In genomic region chr2:217066510-217067270, GRCh38 we compare ENCODE assay signal across 21 cellular contexts.
A peak's percentile ranks its signal among the peaks of the same experiment; 100 is the strongest.
DNase-seq lines count a peak whose midpoint lies in the region; ATAC-seq and TF ChIP-seq lines count a peak whose summit lies in the region.
"Had no signal": no experiment of that assay in that cellular context is flagged by ENCODE, and none has a peak within 500 bp of the region (broad histone marks: within the 10 kb centered on the region; RNA-seq: fewer than 3 reads in every experiment).

No MANE protein-coding gene starts in this region.

- H3K27ac ChIP-seq in epithelial cell of prostate, result peak overlapping the region; percentile 69
- H3K27ac ChIP-seq in muscle layer of colon (ENCODE audit: low read depth, low read length), result peak overlapping the region; percentile 21
- H3K27ac ChIP-seq in vagina, result peak overlapping the region; percentile 51
- H3K27ac ChIP-seq: 22Rv1, coronary artery, testis had no signal

- H3K4me3 Mint-ChIP-seq in CD14-positive monocyte, result peak overlapping the region in 1 of 2 donors; percentile 13
- H3K4me3 Mint-ChIP-seq: activated CD8-positive, alpha-beta T cell treated with anti-CD3 and anti-CD28 coated beads for 36 hours; natural killer cell; stimulated activated effector memory CD8-positive, alpha-beta T cell treated with anti-CD3 and anti-CD28 coated beads, Interleukin-12 subunit alpha, Interleukin-12 subunit beta, amount 100 ng/mL, for 72 hours had no signal

- no peak for TF ChIP-seq POLR2A in vagina (IDR thresholded peaks at IDR 0.05)

- H3K27ac Mint-ChIP-seq in CD14-positive monocyte, result peak overlapping the region in 1 of 7 donors; percentile 51
- H3K27ac Mint-ChIP-seq: activated CD8-positive, alpha-beta T cell treated with anti-CD3 and anti-CD28 coated beads for 36 hours; natural killer cell; stimulated activated effector memory CD8-positive, alpha-beta T cell treated with anti-CD3 and anti-CD28 coated beads, Interleukin-12 subunit alpha, Interleukin-12 subunit beta, amount 100 ng/mL, for 72 hours had no signal

- peak overlapping the region in 1 of 2 donors; percentile 46 for H3K4me3 ChIP-seq in muscle layer of colon (ENCODE audit: low read depth in 1 of 2, low read length in 2 of 2)
- no peak overlapping the region for H3K4me3 ChIP-seq in vagina
- H3K4me3 ChIP-seq: coronary artery, testis had no signal

- TF ChIP-seq CTCF in vagina (IDR thresholded peaks at IDR 0.05) (no peak), CD14-positive monocyte (IDR thresholded peaks at IDR 0.05) (no peak)

- no peak overlapping the region for H3K9ac ChIP-seq in muscle layer of colon (ENCODE audit: low read length)

- H3K36me3 ChIP-seq in muscle layer of colon (ENCODE audit: insufficient read depth, low read length) (no peaks in the 10 kb centered on the region), vagina (no peaks in the 10 kb centered on the region)

- peak; percentile 26 for DNase-seq in NCI-H748 (lab: John Stamatoyannopoulos, UW; ENCODE audit: unreplicated experiment)
- DNase-seq in NCI-H748 treated with DMSO at 0.1 percent for 48 hours (lab: John Stamatoyannopoulos, UW), result no peak
- no peak for DNase-seq in epithelial cell of prostate (ENCODE audit: low read depth, low spot score)
- no peak for DNase-seq in vagina (ENCODE audit: extremely low spot score in 2 of 2)
- DNase-seq in NCI-H345 treated with DMSO at 0.1 percent for 48 hours (lab: John Stamatoyannopoulos, UW; ENCODE audit: unreplicated experiment), result no peak
- no peak for DNase-seq in CD14-positive monocyte (ENCODE audit: low spot score)
- DNase-seq: activated CD8-positive, alpha-beta T cell treated with anti-CD3 and anti-CD28 coated beads for 36 hours; activated gamma-delta T cell treated with Interleukin-2 at 50 U/mL for 16 hours; COR-L47; glutamatergic neuron; natural killer cell; NCI-H1105; NCI-H510A treated with DMSO at 0.1 percent for 48 hours; RPMI8226; testis had no signal

- H3K4me1 ChIP-seq in muscle layer of colon (ENCODE audit: insufficient read depth, low read length) (peaks cover 35% of the 10 kb centered on the region), vagina (peaks cover 19% of the 10 kb centered on the region)
- H3K4me1 ChIP-seq: testis had no signal

- H3K9me3 Mint-ChIP-seq in CD14-positive monocyte, result peaks cover 0 to 8% (median 3%) of the 10 kb centered on the region in 7 donors
- H3K9me3 Mint-ChIP-seq: natural killer cell had no signal

- intact Hi-C loops in vagina (cut with DNase I) (no loop called here), CD14-positive monocyte (cut with micrococcal nuclease) (no loop called here)

- peaks cover 8 to 11% (median 9%) of the 10 kb centered on the region in 3 donors for H3K27me3 Mint-ChIP-seq in CD14-positive monocyte (ENCODE audit: low read depth in 3 of 3)

- H3K36me3 Mint-ChIP-seq in CD14-positive monocyte, result no peaks in the 10 kb centered on the region
- H3K36me3 Mint-ChIP-seq: natural killer cell; stimulated activated effector memory CD8-positive, alpha-beta T cell treated with anti-CD3 and anti-CD28 coated beads, Interleukin-12 subunit alpha, Interleukin-12 subunit beta, amount 100 ng/mL, for 72 hours had no signal

- H3K9me3 ChIP-seq in muscle layer of colon (ENCODE audit: low read length) (no peaks in the 10 kb centered on the region), vagina (no peaks in the 10 kb centered on the region)
- H3K9me3 ChIP-seq: testis had no signal

- H3K27me3 ChIP-seq in muscle layer of colon (ENCODE audit: control insufficient read depth in 1 of 2, insufficient read depth in 2 of 2, low read length in 2 of 2), result no peaks in the 10 kb centered on the region
- H3K27me3 ChIP-seq in vagina, result no peaks in the 10 kb centered on the region
- H3K27me3 ChIP-seq: testis had no signal

- H3K4me1 Mint-ChIP-seq in CD14-positive monocyte, result peaks cover 41% of the 10 kb centered on the region
- H3K4me1 Mint-ChIP-seq: natural killer cell; stimulated activated effector memory CD8-positive, alpha-beta T cell treated with anti-CD3 and anti-CD28 coated beads, Interleukin-12 subunit alpha, Interleukin-12 subunit beta, amount 100 ng/mL, for 72 hours had no signal

- ATAC-seq in HG03460 (IDR thresholded peaks at IDR 0.05; ENCODE audit: unreplicated experiment), result no peak
- ATAC-seq: activated CD8-positive, alpha-beta T cell treated with anti-CD3 and anti-CD28 coated beads for 36 hours; natural killer cell; SK-N-SH treated with all-trans-retinoic acid at 6 μM for 48 hours; stimulated activated effector memory CD8-positive, alpha-beta T cell treated with anti-CD3 and anti-CD28 coated beads, Interleukin-12 subunit alpha, Interleukin-12 subunit beta, amount 100 ng/mL, for 72 hours had no signal
